In the genomic region with DNA sequence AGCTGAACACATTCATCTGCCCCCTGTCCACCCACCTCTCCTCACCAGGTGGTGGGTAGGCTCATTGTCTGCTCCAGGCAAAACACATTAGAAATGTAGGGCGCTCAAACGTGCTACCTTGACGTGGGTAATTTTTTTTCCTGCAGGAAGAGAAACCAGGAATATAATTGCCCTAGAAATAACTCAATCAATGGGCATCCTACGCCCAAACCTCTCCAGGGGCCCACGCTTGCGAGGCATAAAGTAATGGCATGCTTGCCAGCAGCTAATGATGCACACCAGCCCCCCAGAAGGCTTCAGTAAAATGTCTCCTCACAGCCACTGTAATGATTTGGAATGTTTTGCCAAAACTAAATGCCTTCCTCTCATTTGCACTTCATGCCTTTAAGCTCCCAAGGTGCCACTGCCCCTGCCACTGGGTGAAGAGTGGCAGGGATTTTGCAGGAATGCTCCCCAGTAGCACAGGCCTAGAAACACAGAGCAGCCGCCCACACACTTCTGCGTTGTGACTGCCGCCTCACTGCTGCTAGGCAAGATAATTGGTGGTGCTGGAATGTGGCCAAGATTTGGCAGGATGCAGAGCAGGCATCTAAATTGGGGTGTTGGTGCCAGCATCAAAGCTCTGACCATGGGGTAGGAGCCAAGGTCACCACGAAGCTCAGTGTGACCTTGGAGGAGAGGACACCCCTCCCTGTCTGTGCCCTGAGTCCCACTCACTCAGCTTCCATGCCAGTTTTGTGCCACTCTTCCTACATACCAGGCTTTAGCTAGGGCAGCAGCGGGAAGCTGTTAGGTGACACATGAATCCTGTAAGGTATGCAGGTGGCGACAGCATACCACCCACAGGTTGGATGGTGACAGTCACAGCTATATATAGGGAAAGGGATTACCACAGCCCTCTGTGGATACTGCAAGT, we compare ENCODE assay signal across 12 cellular contexts. TPM values are rescaled to one million over a fixed set of nuclear protein-coding genes. Genes with fewer than 3 reads are reported as not detected.
DNase-seq lines count a peak whose midpoint lies in the region; ATAC-seq and TF ChIP-seq lines count a peak whose summit lies in the region.
"Had no signal": no experiment of that assay in that cellular context is flagged by ENCODE, and none has a peak within 500 bp of the region (broad histone marks: within the 10 kb centered on the region; RNA-seq: fewer than 3 reads in every experiment).

No MANE protein-coding gene starts in this region.

- H3K27ac Mint-ChIP-seq in activated CD8-positive, alpha-beta memory T cell treated with anti-CD3 and anti-CD28 coated beads, Interleukin-2, amount 10 ng/mL, durations not matched to agents 7 days and 5 days = no peak overlapping the region
- no peak overlapping the region for H3K27ac Mint-ChIP-seq in osteocyte (ENCODE audit: unreplicated experiment)
- H3K27ac Mint-ChIP-seq: stimulated activated naive CD8-positive, alpha-beta T cell treated with anti-CD3 and anti-CD28 coated beads, Interleukin-15, Interleukin-2, amounts not matched to agents 100 ng/mL and 50 ng/mL, for 24 hours; T-helper 1 cell treated with Interleukin-12 subunit alpha and Interleukin-12 subunit beta and Interleukin-4 antibody, amounts not matched to agents 30 μg/mL and 1 μg/mL, for 36 hours had no signal

- no peak for TF ChIP-seq CTCF in osteocyte (IDR thresholded peaks at IDR 0.05)

- DNase-seq in Daoy (ENCODE audit: low read depth) = peak; percentile 49
- peak; percentile 25 for DNase-seq in LHCN-M2 (ENCODE audit: low read depth)
- peak in 45 of 56 donors; percentile 10 to 80 (median 49) for DNase-seq in amygdala (lab: John Stamatoyannopoulos, UW)
- peak; percentile 18 to 37 for DNase-seq in hippocampal formation (lab: John Stamatoyannopoulos, UW)
- no peak for DNase-seq in foreskin melanocyte
- no peak for DNase-seq in activated CD8-positive, alpha-beta memory T cell treated with anti-CD3 and anti-CD28 coated beads, Interleukin-2, amount 10 ng/mL, durations not matched to agents 7 days and 5 days
- DNase-seq in osteocyte (ENCODE audit: extremely low spot score, unreplicated experiment) = no peak
- no peak for DNase-seq in mucosa of gallbladder (ENCODE audit: low spot score)
- DNase-seq: glutamatergic neuron, NCI-H1930 had no signal

- peaks cover 18% of the 10 kb centered on the region for H3K27me3 Mint-ChIP-seq in activated CD8-positive, alpha-beta memory T cell treated with anti-CD3 and anti-CD28 coated beads, Interleukin-2, amount 10 ng/mL, durations not matched to agents 7 days and 5 days
- H3K27me3 Mint-ChIP-seq in osteocyte (ENCODE audit: unreplicated experiment) = no peaks in the 10 kb centered on the region

- no peak overlapping the region for H3K4me3 Mint-ChIP-seq in activated CD8-positive, alpha-beta memory T cell treated with anti-CD3 and anti-CD28 coated beads, Interleukin-2, amount 10 ng/mL, durations not matched to agents 7 days and 5 days
- H3K4me3 Mint-ChIP-seq in osteocyte (ENCODE audit: unreplicated experiment) = no peak overlapping the region
- H3K4me3 Mint-ChIP-seq: stimulated activated naive CD8-positive, alpha-beta T cell treated with anti-CD3 and anti-CD28 coated beads, Interleukin-15, Interleukin-2, amounts not matched to agents 100 ng/mL and 50 ng/mL, for 24 hours; T-helper 1 cell treated with Interleukin-12 subunit alpha and Interleukin-12 subunit beta and Interleukin-4 antibody, amounts not matched to agents 30 μg/mL and 1 μg/mL, for 36 hours had no signal

- no peaks in the 10 kb centered on the region for H3K36me3 Mint-ChIP-seq in activated CD8-positive, alpha-beta memory T cell treated with anti-CD3 and anti-CD28 coated beads, Interleukin-2, amount 10 ng/mL, durations not matched to agents 7 days and 5 days
- no peaks in the 10 kb centered on the region for H3K36me3 Mint-ChIP-seq in osteocyte (ENCODE audit: unreplicated experiment)

- ATAC-seq in activated CD8-positive, alpha-beta memory T cell treated with anti-CD3 and anti-CD28 coated beads, Interleukin-2, amount 10 ng/mL, durations not matched to agents 7 days and 5 days = no peak

- no peaks in the 10 kb centered on the region for H3K4me1 Mint-ChIP-seq in activated CD8-positive, alpha-beta memory T cell treated with anti-CD3 and anti-CD28 coated beads, Interleukin-2, amount 10 ng/mL, durations not matched to agents 7 days and 5 days
- H3K4me1 Mint-ChIP-seq in osteocyte (ENCODE audit: unreplicated experiment) = peaks cover 15% of the 10 kb centered on the region

- no peaks in the 10 kb centered on the region for H3K9me3 Mint-ChIP-seq in activated CD8-positive, alpha-beta memory T cell treated with anti-CD3 and anti-CD28 coated beads, Interleukin-2, amount 10 ng/mL, durations not matched to agents 7 days and 5 days (ENCODE audit: low read depth)
- no peaks in the 10 kb centered on the region for H3K9me3 Mint-ChIP-seq in osteocyte (ENCODE audit: unreplicated experiment)
- H3K9me3 Mint-ChIP-seq: stimulated activated naive CD8-positive, alpha-beta T cell treated with anti-CD3 and anti-CD28 coated beads, Interleukin-15, Interleukin-2, amounts not matched to agents 100 ng/mL and 50 ng/mL, for 24 hours; T-helper 1 cell treated with Interleukin-12 subunit alpha and Interleukin-12 subunit beta and Interleukin-4 antibody, amounts not matched to agents 30 μg/mL and 1 μg/mL, for 36 hours had no signal

- CTCF ChIA-PET in activated CD8-positive, alpha-beta memory T cell treated with anti-CD3 and anti-CD28 coated beads, Interleukin-2, amount 10 ng/mL, durations not matched to agents 7 days and 5 days (lab: Charles Lee) = no interaction called here

RNA-seq across cellular contexts. Expression of a gene that starts 48.7 kb away (rescaled TPM):
- total RNA-seq in Daoy (2014; rRNA removed; shearing (Covaris generic)) = 0.54 and 0.74 TPM in 2 replicates
- total RNA-seq in LHCN-M2 (2014; rRNA removed) (74.9 and 101 TPM in 2 replicates), osteocyte (15.7 and 16.2 TPM in 2 replicates), mucosa of gallbladder (47.6 TPM)
- polyA plus RNA-seq in LHCN-M2 (2012) = 45.9 TPM
- total RNA-seq in activated CD8-positive, alpha-beta memory T cell treated with anti-CD3 and anti-CD28 coated beads, Interleukin-2, amount 10 ng/mL, durations not matched to agents 7 days and 5 days = not detected

Comparison
In these comparisons a context has a peak if more than half of its experiments do, and no peak if none do; other contexts are left out.
1. DNase-seq: peak in Daoy (single experiment), LHCN-M2 (single experiment), amygdala (45 of 56) and hippocampal formation (2 of 2); none in foreskin melanocyte (single experiment), activated CD8-positive, alpha-beta memory T cell treated with anti-CD3 and anti-CD28 coated beads, Interleukin-2, amount 10 ng/mL, durations not matched to agents 7 days and 5 days (single experiment), osteocyte (single experiment) and mucosa of gallbladder (single experiment).